ENCODE assay signal across 12 cellular contexts in the genomic region with DNA sequence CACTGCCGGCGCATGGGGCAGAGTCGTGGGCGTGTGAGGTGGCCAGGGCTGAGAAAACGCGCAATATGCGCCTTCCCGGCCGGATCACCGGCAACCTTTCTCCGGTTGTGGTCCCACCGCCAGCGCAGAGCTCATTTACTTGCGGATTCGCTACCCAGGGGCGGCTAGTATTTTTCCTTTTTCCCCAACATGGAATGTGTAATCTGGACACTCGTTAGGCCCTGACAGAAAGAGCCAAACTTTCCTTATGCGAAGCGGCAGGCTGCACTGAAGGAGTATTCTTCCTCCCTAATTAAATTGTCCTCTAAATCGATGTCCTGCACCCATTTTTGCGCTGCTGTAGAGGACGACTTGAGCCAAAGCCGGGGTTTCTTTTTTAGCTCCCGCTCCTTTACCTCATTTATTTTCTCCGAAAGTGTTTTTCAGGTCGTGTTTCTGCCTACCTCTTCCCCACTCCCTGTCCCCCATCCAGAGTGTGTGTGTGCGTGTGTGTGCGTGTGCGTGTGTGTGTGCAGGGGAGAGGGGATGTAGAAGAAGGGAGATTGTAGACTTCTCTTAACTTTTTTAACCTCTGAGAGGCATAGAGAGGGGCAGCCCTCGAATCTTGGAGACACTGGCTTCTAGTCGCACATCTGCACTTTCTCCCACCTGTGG. TPM values are rescaled to one million over a fixed set of nuclear protein-coding genes. Genes with fewer than 3 reads are reported as not detected.
DNase-seq lines count a peak whose midpoint lies in the region; ATAC-seq and TF ChIP-seq lines count a peak whose summit lies in the region.
"Had no signal": no experiment of that assay in that cellular context is flagged by ENCODE, and none has a peak within 500 bp of the region (broad histone marks: within the 10 kb centered on the region; RNA-seq: fewer than 3 reads in every experiment).

No MANE protein-coding gene starts in this region.

- ATAC-seq in activated T-cell treated with anti-CD3 and anti-CD28 coated beads, Interleukin-2, amount 50 U/mL, for 4 hours, result no peak
- no peak for ATAC-seq in activated CD8-positive, alpha-beta T cell treated with anti-CD3 and anti-CD28 coated beads, Interleukin-2, amount 10 ng/mL, durations not matched to agents 7 days and 5 days
- no peak for ATAC-seq in stimulated activated naive B cell treated with anti-CD40 and anti-IgM and Interleukin-4, amounts not matched to agents 10 μg/mL and 1 μg/mL and 100 μg/mL, for 72 hours (replicated peaks)
- no peak for ATAC-seq in GM18517 (IDR thresholded peaks at IDR 0.05; ENCODE audit: unreplicated experiment)

- H3K4me1 ChIP-seq in iPS-18a (ENCODE audit: control insufficient read depth, low read depth, low read length), result peaks cover 56% of the 10 kb centered on the region

- H3K27ac ChIP-seq in iPS-18a (ENCODE audit: low read length), result no peak overlapping the region

- POLR2A ChIA-PET in activated CD8-positive, alpha-beta T cell treated with anti-CD3 and anti-CD28 coated beads, Interleukin-2, amount 10 ng/mL, durations not matched to agents 7 days and 5 days (lab: Charles Lee), result no interaction called here

- no peaks in the 10 kb centered on the region for H3K9me3 ChIP-seq in iPS-18a (ENCODE audit: control insufficient read depth, low read depth, low read length)
- H3K9me3 ChIP-seq: HAP-1 had no signal

- no peak overlapping the region for H3K9ac ChIP-seq in iPS-18a (ENCODE audit: low read length)

- no peak for TF ChIP-seq POLR2A in lower leg skin (IDR thresholded peaks at IDR 0.05)

- peaks cover 90% of the 10 kb centered on the region for H3K27me3 Mint-ChIP-seq in activated T-cell treated with anti-CD3 and anti-CD28 coated beads, Interleukin-2, amount 50 U/mL, for 4 hours (ENCODE audit: low read depth)
- H3K27me3 Mint-ChIP-seq in activated CD8-positive, alpha-beta T cell treated with anti-CD3 and anti-CD28 coated beads, Interleukin-2, amount 10 ng/mL, durations not matched to agents 7 days and 5 days (ENCODE audit: low read depth), result peaks cover 89% of the 10 kb centered on the region
- peaks cover 85 to 93% of the 10 kb centered on the region in 2 donors for H3K27me3 Mint-ChIP-seq in stimulated activated naive B cell treated with anti-CD40 and anti-IgM and Interleukin-4, amounts not matched to agents 10 μg/mL and 1 μg/mL and 100 μg/mL, for 72 hours

- CTCF ChIA-PET in activated CD8-positive, alpha-beta T cell treated with anti-CD3 and anti-CD28 coated beads, Interleukin-2, amount 10 ng/mL, durations not matched to agents 7 days and 5 days (lab: Charles Lee), result interaction anchor here (2.9 kb wide), 1 partner anchor 265 kb away, joined by 7 read pairs; no protein-coding TSS in a partner anchor

- peaks cover 95% of the 10 kb centered on the region for H3K27me3 ChIP-seq in iPS-18a (ENCODE audit: control insufficient read depth, insufficient read depth, low read length)

- peaks cover 76% of the 10 kb centered on the region for H3K4me1 Mint-ChIP-seq in activated T-cell treated with anti-CD3 and anti-CD28 coated beads, Interleukin-2, amount 50 U/mL, for 4 hours (ENCODE audit: low read depth)
- peaks cover 84% of the 10 kb centered on the region for H3K4me1 Mint-ChIP-seq in activated CD8-positive, alpha-beta T cell treated with anti-CD3 and anti-CD28 coated beads, Interleukin-2, amount 10 ng/mL, durations not matched to agents 7 days and 5 days (ENCODE audit: low read depth)
- H3K4me1 Mint-ChIP-seq in stimulated activated naive B cell treated with anti-CD40 and anti-IgM and Interleukin-4, amounts not matched to agents 10 μg/mL and 1 μg/mL and 100 μg/mL, for 72 hours, result peaks cover 67 to 88% of the 10 kb centered on the region in 2 donors

- no peaks in the 10 kb centered on the region for H3K36me3 Mint-ChIP-seq in activated T-cell treated with anti-CD3 and anti-CD28 coated beads, Interleukin-2, amount 50 U/mL, for 4 hours (ENCODE audit: insufficient read depth)
- H3K36me3 Mint-ChIP-seq in activated CD8-positive, alpha-beta T cell treated with anti-CD3 and anti-CD28 coated beads, Interleukin-2, amount 10 ng/mL, durations not matched to agents 7 days and 5 days (ENCODE audit: low read depth), result peaks cover 6% of the 10 kb centered on the region
- peaks cover 2 to 14% of the 10 kb centered on the region in 2 donors for H3K36me3 Mint-ChIP-seq in stimulated activated naive B cell treated with anti-CD40 and anti-IgM and Interleukin-4, amounts not matched to agents 10 μg/mL and 1 μg/mL and 100 μg/mL, for 72 hours

- intact Hi-C loops in lower leg skin (cut with DNase I; ENCODE audit: low total_unique reads), result loop anchor here (10.0 kb wide), 1 partner anchor 1939 kb away; no protein-coding TSS in a partner anchor

- H3K27ac Mint-ChIP-seq in activated CD8-positive, alpha-beta T cell treated with anti-CD3 and anti-CD28 coated beads, Interleukin-2, amount 10 ng/mL, durations not matched to agents 7 days and 5 days, result no peak overlapping the region
- peak overlapping the region; percentile 9 for H3K27ac Mint-ChIP-seq in stimulated activated naive B cell treated with anti-CD40 and anti-IgM and Interleukin-4, amounts not matched to agents 10 μg/mL and 1 μg/mL and 100 μg/mL, for 72 hours

- H3K9me3 Mint-ChIP-seq in activated T-cell treated with anti-CD3 and anti-CD28 coated beads, Interleukin-2, amount 50 U/mL, for 4 hours, result no peaks in the 10 kb centered on the region
- no peaks in the 10 kb centered on the region for H3K9me3 Mint-ChIP-seq in activated CD8-positive, alpha-beta T cell treated with anti-CD3 and anti-CD28 coated beads, Interleukin-2, amount 10 ng/mL, durations not matched to agents 7 days and 5 days (ENCODE audit: insufficient read depth)
- no peaks in the 10 kb centered on the region for H3K9me3 Mint-ChIP-seq in stimulated activated naive B cell treated with anti-CD40 and anti-IgM and Interleukin-4, amounts not matched to agents 10 μg/mL and 1 μg/mL and 100 μg/mL, for 72 hours

- 78 to 80% methylated on average over 28 to 31 of the region's 31 CpGs for WGBS in lower leg skin, 2 donors

- H3K4me3 ChIP-seq in iPS-18a (ENCODE audit: low read length) (peak overlapping the region; percentile 51), lower leg skin (ENCODE audit: low read depth, poor library complexity, severe bottlenecking) (no peak overlapping the region)
- H3K4me3 ChIP-seq: HAP-1 had no signal

- no peak for TF ChIP-seq CTCF in lower leg skin (IDR thresholded peaks at IDR 0.05)

- no peaks in the 10 kb centered on the region for H3K36me3 ChIP-seq in iPS-18a (ENCODE audit: control insufficient read depth, low read depth, low read length)

- no peak for DNase-seq in activated T-cell treated with anti-CD3 and anti-CD28 coated beads, Interleukin-2, amount 50 U/mL, for 4 hours
- DNase-seq in activated T-cell treated with anti-CD3 and anti-CD28 coated beads, Interleukin-2, amount 50 U/mL, for 1 hour, result no peak
- DNase-seq in activated CD8-positive, alpha-beta T cell treated with anti-CD3 and anti-CD28 coated beads, Interleukin-2, amount 10 ng/mL, durations not matched to agents 7 days and 5 days, result no peak
- no peak for DNase-seq in stimulated activated naive B cell treated with anti-CD40 and anti-IgM and Interleukin-4, amounts not matched to agents 10 μg/mL and 1 μg/mL and 100 μg/mL, for 72 hours
- DNase-seq in lower leg skin (ENCODE audit: low spot score in 2 of 2), result no peak
- no peak for DNase-seq in DMS153 (lab: John Stamatoyannopoulos, UW)
- DNase-seq: NCI-H1417 treated with DMSO at 0.1 percent for 48 hours, NCI-H526 treated with DMSO at 0.1 percent for 48 hours had no signal

- peak overlapping the region; percentile 40 for H3K4me3 Mint-ChIP-seq in activated T-cell treated with anti-CD3 and anti-CD28 coated beads, Interleukin-2, amount 50 U/mL, for 4 hours
- peak overlapping the region; percentile 49 for H3K4me3 Mint-ChIP-seq in activated CD8-positive, alpha-beta T cell treated with anti-CD3 and anti-CD28 coated beads, Interleukin-2, amount 10 ng/mL, durations not matched to agents 7 days and 5 days
- H3K4me3 Mint-ChIP-seq in stimulated activated naive B cell treated with anti-CD40 and anti-IgM and Interleukin-4, amounts not matched to agents 10 μg/mL and 1 μg/mL and 100 μg/mL, for 72 hours, result peak overlapping the region; percentile 70 to 76

RNA-seq across cellular contexts. Expression of a gene that starts 2.7 kb away (rescaled TPM):
- total RNA-seq in activated T-cell treated with anti-CD3 and anti-CD28 coated beads, Interleukin-2, amount 50 U/mL, for 4 hours, result not detected
- total RNA-seq in activated CD8-positive, alpha-beta T cell treated with anti-CD3 and anti-CD28 coated beads, Interleukin-2, amount 10 ng/mL, durations not matched to agents 7 days and 5 days, result not detected
- 1 to 10 TPM; 5.3 to 9.2 (median 8.0) TPM for total RNA-seq in lower leg skin
- total RNA-seq: cardiac septum had no signal

Comparison
In these comparisons a context has a peak if more than half of its experiments do, and no peak if none do; other contexts are left out.
1. RNA of a gene that starts 2.7 kb away (total RNA-seq): 5.3 to 9.2 TPM in lower leg skin; not detected in activated CD8-positive, alpha-beta T cell treated with anti-CD3 and anti-CD28 coated beads, Interleukin-2, amount 10 ng/mL, durations not matched to agents 7 days and 5 days and not detected in activated T-cell treated with anti-CD3 and anti-CD28 coated beads, Interleukin-2, amount 50 U/mL, for 4 hours; every median in the first group is over 4 times any median in the second.
2. Peak in every context shown above with its lines, with median percentiles within 50 percentile points of each other: H3K4me3 Mint-ChIP-seq.